Comparison of ENCODE assay signal across 16 cellular contexts in the genomic region with DNA sequence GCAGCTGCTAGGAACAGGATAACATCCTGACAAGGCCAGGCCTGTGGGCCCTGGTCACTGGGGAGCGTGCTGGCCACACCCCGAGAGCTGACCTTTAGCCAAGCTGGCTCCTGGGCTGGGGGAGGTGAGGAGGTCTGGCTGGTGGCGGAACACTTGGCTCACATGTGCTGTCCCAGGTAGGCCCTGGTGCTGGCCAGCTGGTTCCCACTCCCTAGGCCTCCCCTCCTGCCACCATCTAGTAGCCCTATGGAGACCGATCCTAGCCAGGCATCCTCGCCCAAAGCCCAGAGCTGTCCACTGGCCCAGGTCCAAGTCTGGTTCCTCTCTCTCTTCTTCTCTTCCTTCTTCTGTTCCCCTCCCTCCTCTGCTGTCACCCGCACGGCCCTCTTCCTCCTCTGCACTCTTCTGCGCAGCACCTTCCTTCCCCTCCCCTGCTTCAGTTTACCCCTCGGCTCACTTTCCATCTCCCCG. TPM values are rescaled to one million over a fixed set of nuclear protein-coding genes. Genes with fewer than 3 reads are reported as not detected.
A peak's percentile ranks its signal among the peaks of the same experiment; 100 is the strongest.
DNase-seq lines count a peak whose midpoint lies in the region; ATAC-seq and TF ChIP-seq lines count a peak whose summit lies in the region.
"Had no signal": no experiment of that assay in that cellular context is flagged by ENCODE, and none has a peak within 500 bp of the region (broad histone marks: within the 10 kb centered on the region; RNA-seq: fewer than 3 reads in every experiment).

No MANE protein-coding gene starts in this region.

- ATAC-seq in esophagus mucosa: peak; percentile 21
- ATAC-seq in right lobe of liver: peak; percentile 73 to 91 (median 88)
- ATAC-seq in HG02610 (IDR thresholded peaks at IDR 0.05; ENCODE audit: unreplicated experiment): no peak
- no peak for ATAC-seq in GM21717 (IDR thresholded peaks at IDR 0.05; ENCODE audit: unreplicated experiment)
- ATAC-seq: K562 had no signal

- no peak overlapping the region for H3K4me3 ChIP-seq in BE2C (ENCODE audit: low read depth, low read length)
- no peak overlapping the region for H3K4me3 ChIP-seq in right lobe of liver
- no peak overlapping the region for H3K4me3 ChIP-seq in spleen
- H3K4me3 ChIP-seq: cardiac muscle cell, K562 had no signal

- H3K27me3 ChIP-seq in BE2C: no peaks in the 10 kb centered on the region
- H3K27me3 ChIP-seq in right lobe of liver: no peaks in the 10 kb centered on the region
- peaks cover 0 to 3% (median 0%) of the 10 kb centered on the region in 7 donors for H3K27me3 ChIP-seq in spleen (replicated peaks in 1 of 7)
- H3K27me3 ChIP-seq: cardiac muscle cell had no signal

- peak; percentile 19 for DNase-seq in BE2C
- peak in 2 of 3 donors; percentile 79 to 82 for DNase-seq in right lobe of liver
- peak; percentile 70 for DNase-seq in spleen
- no peak for DNase-seq in AG08396 (ENCODE audit: low spot score)
- no peak for DNase-seq in DMS79 (lab: John Stamatoyannopoulos, UW)
- DNase-seq: activated CD4-positive, alpha-beta T cell treated with anti-CD3 and anti-CD28 coated beads, Interleukin-2, amount 10 ng/mL, durations not matched to agents 7 days and 5 days; NCI-H1048; NCI-H2081 treated with DMSO at 0.1 percent for 48 hours; NCI-H526; stimulated activated CD4-positive, alpha-beta T cell treated with anti-CD3 and anti-CD28 coated beads, Interleukin-2, amount 100 ng/mL, for 48 hours; T1000 had no signal

- H3K4me1 ChIP-seq in BE2C: peaks cover 6% of the 10 kb centered on the region
- peaks cover 0 to 17% (median 4%) of the 10 kb centered on the region in 4 donors for H3K4me1 ChIP-seq in right lobe of liver
- peaks cover 3 to 83% (median 26%) of the 10 kb centered on the region in 6 donors for H3K4me1 ChIP-seq in spleen

- no peak overlapping the region for H3K27ac ChIP-seq in right lobe of liver
- H3K27ac ChIP-seq in spleen: peak overlapping the region in 1 of 8 donors; percentile 5
- H3K27ac ChIP-seq: cardiac muscle cell had no signal

- TF ChIP-seq POLR2A in right lobe of liver (IDR thresholded peaks at IDR 0.05) (no peak), spleen (IDR thresholded peaks at IDR 0.05) (no peak)

- 80% methylated on average over 7 of the region's 10 CpGs for WGBS in right lobe of liver (ENCODE audit: insufficient coverage, low coverage, low lambda C conversion rate, missing lambda C conversion rate)
- WGBS in spleen, 5 donors: 57 to 80% (median 63%) methylated on average over 9 to 10 of the region's 10 CpGs

- peaks cover 8% of the 10 kb centered on the region for H3K36me3 ChIP-seq in BE2C
- no peaks in the 10 kb centered on the region for H3K36me3 ChIP-seq in right lobe of liver
- H3K36me3 ChIP-seq in spleen: no peaks in the 10 kb centered on the region
- H3K36me3 ChIP-seq: cardiac muscle cell had no signal

- intact Hi-C loops in right lobe of liver (cut with DNase I): no loop called here
- intact Hi-C loops in spleen (cut with DNase I; ENCODE audit: low total_unique reads): no loop called here

- TF ChIP-seq CTCF in BE2C (IDR thresholded peaks at IDR 0.05; ENCODE audit: low read depth, low read length): no peak
- TF ChIP-seq CTCF in right lobe of liver (IDR thresholded peaks at IDR 0.05): no peak
- TF ChIP-seq CTCF in spleen (IDR thresholded peaks at IDR 0.05 in 8 of 11, conservative IDR thresholded peaks at IDR 0.05 in 3 of 11): no peak

- H3K9me3 ChIP-seq in BE2C (no peaks in the 10 kb centered on the region), right lobe of liver (no peaks in the 10 kb centered on the region), spleen (no peaks in the 10 kb centered on the region)

RNA-seq across cellular contexts. Expression of a gene that starts 52.4 kb away (rescaled TPM):
- polyA plus RNA-seq in BE2C (2012; ENCODE audit: insufficient read depth, insufficient read length, low read depth): 65.0 TPM
- total RNA-seq in esophagus mucosa (27.7 TPM), right lobe of liver (100 to 1,000 TPM in 3 of 6 experiments, 10 to 100 TPM in 3; 68.4 to 209 (median 99.2) TPM), spleen (100 to 1,000 TPM; 170 to 580 (median 273) TPM)
- 10 to 100 TPM in 1 of 3 donors, 1 to 10 TPM in 2; 6.9 to 48.7 (median 8.6) TPM for polyA plus RNA-seq in spleen

Comparison
In these comparisons a context has a peak if more than half of its experiments do, and no peak if none do; other contexts are left out.
1. DNase-seq: peak in BE2C (single experiment), right lobe of liver (2 of 3) and spleen (single experiment); none in AG08396 (single experiment) and DMS79 (single experiment).
2. ATAC-seq: peak in esophagus mucosa (single experiment) and right lobe of liver (4 of 4); none in HG02610 (single experiment) and GM21717 (single experiment).